Comparison of ENCODE assay signal across 16 cellular contexts in the genomic region with DNA sequence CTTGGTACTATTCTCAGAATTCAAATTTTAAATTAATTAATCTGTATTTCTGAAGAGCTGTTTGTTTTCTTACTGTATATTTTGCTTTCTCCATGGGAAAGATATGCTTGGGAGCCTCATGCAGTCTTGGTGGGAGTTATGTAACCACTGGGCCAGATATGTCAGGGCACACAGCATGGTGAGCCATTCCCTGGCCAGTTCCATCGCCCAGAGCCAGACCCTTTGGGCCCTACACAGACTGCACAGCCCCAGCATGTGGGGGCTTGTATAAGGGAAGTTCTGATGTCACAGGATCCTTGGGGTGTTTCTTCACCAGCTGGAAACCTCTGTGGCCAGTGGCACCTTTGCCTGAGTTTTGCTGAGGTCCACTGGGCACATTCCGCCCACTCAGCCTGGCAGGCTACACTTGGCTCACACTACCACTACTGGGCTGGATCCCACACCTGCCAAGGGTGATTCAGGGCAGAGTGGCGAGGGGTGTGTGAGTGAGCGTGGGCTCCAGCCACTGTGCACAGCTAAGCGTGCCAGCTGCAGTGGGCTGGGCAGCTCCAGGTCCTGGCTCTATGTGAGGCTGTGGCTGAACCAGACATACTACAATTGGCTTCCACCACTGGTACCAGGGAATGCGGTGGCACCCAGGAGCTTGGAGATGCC.
"Had no signal": no experiment of that assay in that cellular context is flagged by ENCODE, and none has a peak within 500 bp of the region (broad histone marks: within the 10 kb centered on the region; RNA-seq: fewer than 3 reads in every experiment).

No MANE protein-coding gene starts in this region.

- H3K36me3 ChIP-seq: lower lobe of right lung had no signal

- H3K4me3 ChIP-seq: dorsolateral prefrontal cortex, hepatocyte, lower lobe of right lung, skin epidermis had no signal

- H3K4me2 ChIP-seq: hepatocyte had no signal

- H3K27me3 ChIP-seq: dorsolateral prefrontal cortex, hepatocyte had no signal

- H3K79me2 ChIP-seq: hepatocyte had no signal

- H3K4me1 ChIP-seq: lower lobe of right lung had no signal

- H3K27ac ChIP-seq: dorsolateral prefrontal cortex, hepatocyte, lower lobe of right lung, skin epidermis had no signal

- H2AFZ ChIP-seq: hepatocyte had no signal

- H3K9me3 ChIP-seq: lower lobe of right lung had no signal

- ATAC-seq: activated T-cell treated with anti-CD3 and anti-CD28 coated beads, Interleukin-2, amount 50 U/mL, for 72 hours had no signal

- DNase-seq: activated CD4-positive, alpha-beta T cell treated with anti-CD3 and anti-CD28 coated beads, Interleukin-2, amount 10 ng/mL, durations not matched to agents 7 days and 5 days; activated CD8-positive, alpha-beta memory T cell treated with anti-CD3 and anti-CD28 coated beads, Interleukin-2, amount 50 U/mL, for 48 hours; activated gamma-delta T cell treated with Interleukin-2 at 50 U/mL for 16 hours; activated naive CD8-positive, alpha-beta T cell treated with anti-CD3 and anti-CD28 coated beads, Interleukin-2, amount 10 ng/mL, durations not matched to agents 7 days and 5 days; activated T-cell treated with anti-CD3 and anti-CD28 coated beads, Interleukin-2, amount 50 U/mL, for 72 hours; anterior cingulate cortex; dorsolateral prefrontal cortex; endodermal cell; erythroblast; lower lobe of right lung; midbrain; stimulated activated CD4-positive, alpha-beta T cell treated with anti-CD3 and anti-CD28 coated beads, Interleukin-15, amount 100 ng/mL, for 24 hours; stimulated activated CD4-positive, alpha-beta T cell treated with anti-CD3 and anti-CD28 coated beads, Interleukin-4, amount 100 ng/mL, for 24 hours; SW 1271 had no signal
